8 cellular contexts compared by ENCODE assay signal in genomic region chr10:43689618-43689954, GRCh38. TPM values are rescaled to one million over a fixed set of nuclear protein-coding genes. Genes with fewer than 3 reads are reported as not detected.
A peak's percentile ranks its signal among the peaks of the same experiment; 100 is the strongest.
DNase-seq lines count a peak whose midpoint lies in the region; ATAC-seq and TF ChIP-seq lines count a peak whose summit lies in the region.

No MANE protein-coding gene starts in this region.

- no peaks in the 10 kb centered on the region for H3K4me1 ChIP-seq in CD8-positive, alpha-beta memory T cell (ENCODE audit: insufficient read depth, low read length)
- H3K4me1 ChIP-seq in right atrium auricular region (peaks cover 0 to 36% of the 10 kb centered on the region in 2 donors), sigmoid colon (peaks cover 0 to 24% (median 14%) of the 10 kb centered on the region in 4 donors)

- no peaks in the 10 kb centered on the region for H3K27me3 ChIP-seq in CD8-positive, alpha-beta memory T cell (ENCODE audit: insufficient read depth, low read length, poor library complexity, severe bottlenecking)
- H3K27me3 ChIP-seq in right atrium auricular region (no peaks in the 10 kb centered on the region), sigmoid colon (no peaks in the 10 kb centered on the region)

- H3K27me3 Mint-ChIP-seq in CD8-positive, alpha-beta memory T cell: peaks cover 12 to 15% of the 10 kb centered on the region in 2 donors
- H3K27me3 Mint-ChIP-seq in activated naive CD8-positive, alpha-beta T cell treated with anti-CD3 and anti-CD28 coated beads, Interleukin-2, amount 50 U/mL, for 24 hours: peaks cover 34% of the 10 kb centered on the region

- CTCF ChIA-PET in CD8-positive, alpha-beta memory T cell (lab: Charles Lee): interaction anchor here (0.5 to 3.3 kb wide), 29 partner anchors 9 to 1167 kb away, joined by 3 to 24 read pairs (median 4); partner anchors contain the start of gene ZNF32

- peak overlapping the region; percentile 91 for H3K4me3 ChIP-seq in CD8-positive, alpha-beta memory T cell (ENCODE audit: low read length)
- H3K4me3 ChIP-seq in LNCaP clone FGC (ENCODE audit: low read depth, low read length): peak overlapping the region; percentile 56
- H3K4me3 ChIP-seq in right atrium auricular region: peak overlapping the region; percentile 40 to 63
- peak overlapping the region; percentile 40 to 58 (median 55) for H3K4me3 ChIP-seq in sigmoid colon

- peaks cover 0 to 5% (median 0%) of the 10 kb centered on the region in 3 donors for H3K36me3 Mint-ChIP-seq in CD8-positive, alpha-beta memory T cell
- no peaks in the 10 kb centered on the region for H3K36me3 Mint-ChIP-seq in activated naive CD8-positive, alpha-beta T cell treated with anti-CD3 and anti-CD28 coated beads, Interleukin-2, amount 50 U/mL, for 24 hours (ENCODE audit: low read depth)

- TF ChIP-seq POLR2A in sigmoid colon (IDR thresholded peaks at IDR 0.05): no peak

- peaks cover 3 to 12% (median 11%) of the 10 kb centered on the region in 3 donors for H3K4me1 Mint-ChIP-seq in CD8-positive, alpha-beta memory T cell
- H3K4me1 Mint-ChIP-seq in activated naive CD8-positive, alpha-beta T cell treated with anti-CD3 and anti-CD28 coated beads, Interleukin-2, amount 50 U/mL, for 24 hours: peaks cover 9% of the 10 kb centered on the region

- intact Hi-C loops in sigmoid colon (cut with DNase I): loop anchor here (10.0 kb wide), 1 partner anchor 375 kb away; no protein-coding TSS in a partner anchor

- POLR2A ChIA-PET in CD8-positive, alpha-beta memory T cell (lab: Charles Lee): interaction anchor here (1.2 kb wide), 1 partner anchor 41 kb away, joined by 3 read pairs; the partner anchor contains the start of gene ZNF32

- ATAC-seq in GM19438 (IDR thresholded peaks at IDR 0.05; ENCODE audit: low read depth, unreplicated experiment): peak; percentile 62
- peak; percentile 53 for ATAC-seq in activated naive CD8-positive, alpha-beta T cell treated with anti-CD3 and anti-CD28 coated beads, Interleukin-2, amount 50 U/mL, for 24 hours
- ATAC-seq in HG02588 (IDR thresholded peaks at IDR 0.05; ENCODE audit: unreplicated experiment): no peak

- H3K27ac Mint-ChIP-seq in CD8-positive, alpha-beta memory T cell: peak overlapping the region in 5 of 8 donors; percentile 65 to 97 (median 70)
- H3K27ac Mint-ChIP-seq in activated naive CD8-positive, alpha-beta T cell treated with anti-CD3 and anti-CD28 coated beads, Interleukin-2, amount 50 U/mL, for 24 hours: no peak overlapping the region

- peak overlapping the region; percentile 45 for H3K27ac ChIP-seq in CD8-positive, alpha-beta memory T cell (ENCODE audit: low read depth, low read length)
- peak overlapping the region; percentile 78 to 86 for H3K27ac ChIP-seq in right atrium auricular region
- peak overlapping the region; percentile 74 to 78 (median 76) for H3K27ac ChIP-seq in sigmoid colon

- H3K36me3 ChIP-seq in CD8-positive, alpha-beta memory T cell (ENCODE audit: insufficient read depth, low read length): no peaks in the 10 kb centered on the region
- H3K36me3 ChIP-seq in right atrium auricular region (no peaks in the 10 kb centered on the region), sigmoid colon (no peaks in the 10 kb centered on the region)

- peak in 2 of 5 donors; percentile 6 to 11 for DNase-seq in CD8-positive, alpha-beta memory T cell
- DNase-seq in LNCaP clone FGC (ENCODE audit: low read depth) (no peak), right atrium auricular region (ENCODE audit: low spot score) (peak; percentile 63), sigmoid colon (peak; percentile 82), NCI-H446 treated with DMSO at 0.1 percent for 48 hours (lab: John Stamatoyannopoulos, UW) (no peak)
- peak; percentile 47 for DNase-seq in activated naive CD8-positive, alpha-beta T cell treated with anti-CD3 and anti-CD28 coated beads, Interleukin-2, amount 50 U/mL, for 24 hours

- no peak for TF ChIP-seq EP300 in sigmoid colon (IDR thresholded peaks at IDR 0.05)

- TF ChIP-seq CTCF in LNCaP clone FGC (IDR thresholded peaks at IDR 0.05; ENCODE audit: control insufficient read depth, extremely low read depth, insufficient read depth) (no peak), right atrium auricular region (IDR thresholded peaks at IDR 0.05) (no peak), sigmoid colon (IDR thresholded peaks at IDR 0.05) (no peak)

- no peaks in the 10 kb centered on the region for H3K9me3 Mint-ChIP-seq in CD8-positive, alpha-beta memory T cell
- no peaks in the 10 kb centered on the region for H3K9me3 Mint-ChIP-seq in activated naive CD8-positive, alpha-beta T cell treated with anti-CD3 and anti-CD28 coated beads, Interleukin-2, amount 50 U/mL, for 24 hours

- H3K9me3 ChIP-seq in CD8-positive, alpha-beta memory T cell (ENCODE audit: low read length): no peaks in the 10 kb centered on the region
- H3K9me3 ChIP-seq in right atrium auricular region (no peaks in the 10 kb centered on the region), sigmoid colon (no peaks in the 10 kb centered on the region)

- H3K4me3 Mint-ChIP-seq in CD8-positive, alpha-beta memory T cell: peak overlapping the region; percentile 88 to 95 (median 92)
- H3K4me3 Mint-ChIP-seq in activated naive CD8-positive, alpha-beta T cell treated with anti-CD3 and anti-CD28 coated beads, Interleukin-2, amount 50 U/mL, for 24 hours: peak overlapping the region; percentile 77

- WGBS in sigmoid colon, 2 donors: 1 to 2% methylated on average over 25 of the region's 25 CpGs

RNA-seq across cellular contexts. Expression of gene ZNF32, which starts 40.9 kb away (rescaled TPM):
- 10 to 100 TPM; 17.4 to 17.7 TPM for total RNA-seq in CD8-positive, alpha-beta memory T cell
- 86.3 TPM for polyA plus RNA-seq in CD8-positive, alpha-beta memory T cell
- 10 to 100 TPM; 56.1 to 56.5 TPM for total RNA-seq in right atrium auricular region
- 100 to 1,000 TPM in 2 of 4 donors, 10 to 100 TPM in 2; 72.1 to 108 (median 94.6) TPM for total RNA-seq in sigmoid colon
- polyA plus RNA-seq in sigmoid colon: 10 to 100 TPM; 21.3 to 31.2 (median 21.9) TPM

Comparison
In these comparisons a context has a peak if more than half of its experiments do, and no peak if none do; other contexts are left out.
1. DNase-seq: peak in activated naive CD8-positive, alpha-beta T cell treated with anti-CD3 and anti-CD28 coated beads, Interleukin-2, amount 50 U/mL, for 24 hours (single experiment), right atrium auricular region (single experiment) and sigmoid colon (single experiment); none in LNCaP clone FGC (single experiment) and NCI-H446 treated with DMSO at 0.1 percent for 48 hours (single experiment).
2. Peak in every context shown above with its lines, with median percentiles within 50 percentile points of each other: H3K27ac ChIP-seq and H3K4me3 ChIP-seq.